Comparison of ENCODE assay signal across 1 cellular context in the genomic region with DNA sequence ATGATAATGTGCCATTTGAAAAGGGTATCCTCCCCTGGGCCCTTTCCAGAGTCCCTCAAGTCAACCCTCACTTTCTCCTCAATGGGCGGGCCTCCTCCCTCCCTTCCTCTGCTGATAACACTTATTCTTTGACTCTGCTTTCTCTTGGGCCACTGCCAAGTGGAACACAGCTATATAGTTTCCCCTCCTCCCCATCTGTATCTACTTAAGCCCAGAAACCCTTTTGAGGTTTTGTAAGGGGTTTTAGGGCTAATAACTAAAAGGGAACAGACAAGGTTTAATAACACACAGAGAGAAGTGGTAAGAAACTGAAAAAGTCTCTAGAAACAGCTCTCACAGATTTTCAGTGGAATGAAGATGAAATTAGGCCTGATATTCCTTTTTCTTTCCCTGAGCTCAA.
TF ChIP-seq lines count a peak whose summit lies in the region.

No MANE protein-coding gene starts in this region.

TF ChIP-seq in HepG2, 621 proteins besides CTCF, POLR2A, EP300 and RAD21 (continued from another document):
- TF ChIP-seq, protein P1, sequence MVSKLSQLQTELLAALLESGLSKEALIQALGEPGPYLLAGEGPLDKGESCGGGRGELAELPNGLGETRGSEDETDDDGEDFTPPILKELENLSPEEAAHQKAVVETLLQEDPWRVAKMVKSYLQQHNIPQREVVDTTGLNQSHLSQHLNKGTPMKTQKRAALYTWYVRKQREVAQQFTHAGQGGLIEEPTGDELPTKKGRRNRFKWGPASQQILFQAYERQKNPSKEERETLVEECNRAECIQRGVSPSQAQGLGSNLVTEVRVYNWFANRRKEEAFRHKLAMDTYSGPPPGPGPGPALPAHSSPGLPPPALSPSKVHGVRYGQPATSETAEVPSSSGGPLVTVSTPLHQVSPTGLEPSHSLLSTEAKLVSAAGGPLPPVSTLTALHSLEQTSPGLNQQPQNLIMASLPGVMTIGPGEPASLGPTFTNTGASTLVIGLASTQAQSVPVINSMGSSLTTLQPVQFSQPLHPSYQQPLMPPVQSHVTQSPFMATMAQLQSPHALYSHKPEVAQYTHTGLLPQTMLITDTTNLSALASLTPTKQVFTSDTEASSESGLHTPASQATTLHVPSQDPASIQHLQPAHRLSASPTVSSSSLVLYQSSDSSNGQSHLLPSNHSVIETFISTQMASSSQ (IDR thresholded peaks at IDR 0.05; ENCODE audit: low read depth) = no peak
- TF ChIP-seq, protein P1 (CRISPR knock-in tag; IDR thresholded peaks at IDR 0.05; ENCODE audit: borderline replicate concordance) = no peak
- TF ChIP-seq, protein P2, sequence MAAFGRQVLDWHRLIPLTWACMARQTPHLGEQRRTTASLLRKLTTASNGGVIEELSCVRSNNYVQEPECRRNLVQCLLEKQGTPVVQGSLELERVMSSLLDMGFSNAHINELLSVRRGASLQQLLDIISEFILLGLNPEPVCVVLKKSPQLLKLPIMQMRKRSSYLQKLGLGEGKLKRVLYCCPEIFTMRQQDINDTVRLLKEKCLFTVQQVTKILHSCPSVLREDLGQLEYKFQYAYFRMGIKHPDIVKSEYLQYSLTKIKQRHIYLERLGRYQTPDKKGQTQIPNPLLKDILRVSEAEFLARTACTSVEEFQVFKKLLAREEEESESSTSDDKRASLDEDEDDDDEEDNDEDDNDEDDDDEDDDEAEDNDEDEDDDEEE (CRISPR knock-in tag; IDR thresholded peaks at IDR 0.05) = no peak
- TF ChIP-seq AGO2 (optimal IDR thresholded peaks at IDR 0.05; ENCODE audit: low read depth, low read length) (no peak), REPIN1 (CRISPR knock-in tag; IDR thresholded peaks at IDR 0.05; ENCODE audit: borderline replicate concordance, low read depth) (no peak), CBFB (CRISPR knock-in tag; IDR thresholded peaks at IDR 0.05) (no peak), ZNF44 (CRISPR knock-in tag; IDR thresholded peaks at IDR 0.05) (no peak)
